In the genomic region with DNA sequence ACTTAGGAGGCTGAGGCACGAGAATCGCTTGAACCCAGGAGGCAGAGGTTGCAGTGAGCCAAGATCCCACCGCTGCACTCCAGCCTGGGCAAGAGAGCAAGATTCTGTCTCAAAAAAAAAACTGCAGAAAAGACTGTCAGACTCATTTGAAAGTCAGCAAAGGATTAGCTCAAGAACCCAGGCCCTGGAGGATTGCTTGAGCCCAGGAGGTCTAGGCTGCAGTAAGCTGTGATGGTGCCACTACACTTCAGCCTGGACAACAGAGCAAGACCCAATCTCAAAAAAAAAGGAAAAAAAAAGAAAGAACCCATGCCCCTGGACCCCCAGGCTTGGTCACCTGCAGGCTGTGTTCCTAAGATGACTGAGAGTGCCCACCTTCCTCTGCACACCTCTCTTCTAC, we compare ENCODE assay signal across 2 cellular contexts.
TF ChIP-seq lines count a peak whose summit lies in the region.

No MANE protein-coding gene starts in this region.

TF ChIP-seq in HEK293, 187 proteins besides CTCF, POLR2A, EP300 and RAD21:
- TF ChIP-seq ZNF121 (tag by site-specific recombination; IDR thresholded peaks at IDR 0.05): peak; percentile 93; the same call in 1 of the 2 replicates
- no peak for TF ChIP-seq ZBTB21 (tag by site-specific recombination; IDR thresholded peaks at IDR 0.05)

TF ChIP-seq in K562, 482 proteins besides CTCF, POLR2A, EP300 and RAD21:
- TF ChIP-seq ZC3H4 (CRISPR knock-in tag; IDR thresholded peaks at IDR 0.05; ENCODE audit: borderline replicate concordance) (no peak), ZFP30 (CRISPR knock-in tag; IDR thresholded peaks at IDR 0.05; ENCODE audit: borderline replicate concordance) (no peak), SNRNP70 (optimal IDR thresholded peaks at IDR 0.05; ENCODE audit: low read depth, low read length) (no peak), MBD2 (IDR thresholded peaks at IDR 0.05; ENCODE audit: borderline replicate concordance, low read depth) (no peak), CHD4 (IDR thresholded peaks at IDR 0.05; ENCODE audit: insufficient read depth, insufficient replicate concordance, low read depth, low read length, poor library complexity, severe bottlenecking) (no peak), EHMT2 (IDR thresholded peaks at IDR 0.05) (no peak), ZSCAN32 (CRISPR knock-in tag; IDR thresholded peaks at IDR 0.05) (no peak), ZNF121 (CRISPR knock-in tag; conservative IDR thresholded peaks at IDR 0.05) (peak; percentile 49), FOXA3 (CRISPR knock-in tag; conservative IDR thresholded peaks at IDR 0.05 in 1 of 2, IDR thresholded peaks at IDR 0.05 in 1 of 2) (no peak), ZNF764 (CRISPR knock-in tag; IDR thresholded peaks at IDR 0.05; ENCODE audit: low read depth) (no peak), BCOR (IDR thresholded peaks at IDR 0.05) (peak; percentile 38; the same call in 1 of the 2 replicates), ETV6 (IDR thresholded peaks at IDR 0.05; ENCODE audit: borderline replicate concordance in 1 of 2, low read depth in 2 of 2, low read length in 1 of 2) (no peak), ETV6 (CRISPR knock-in tag; IDR thresholded peaks at IDR 0.05; ENCODE audit: borderline replicate concordance) (no peak), ZNF212 (CRISPR knock-in tag; IDR thresholded peaks at IDR 0.05) (no peak)
- TF ChIP-seq, protein P1, sequence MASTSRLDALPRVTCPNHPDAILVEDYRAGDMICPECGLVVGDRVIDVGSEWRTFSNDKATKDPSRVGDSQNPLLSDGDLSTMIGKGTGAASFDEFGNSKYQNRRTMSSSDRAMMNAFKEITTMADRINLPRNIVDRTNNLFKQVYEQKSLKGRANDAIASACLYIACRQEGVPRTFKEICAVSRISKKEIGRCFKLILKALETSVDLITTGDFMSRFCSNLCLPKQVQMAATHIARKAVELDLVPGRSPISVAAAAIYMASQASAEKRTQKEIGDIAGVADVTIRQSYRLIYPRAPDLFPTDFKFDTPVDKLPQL (IDR thresholded peaks at IDR 0.05; ENCODE audit: extremely low read depth, insufficient read length): no peak
- TF ChIP-seq, protein P2, sequence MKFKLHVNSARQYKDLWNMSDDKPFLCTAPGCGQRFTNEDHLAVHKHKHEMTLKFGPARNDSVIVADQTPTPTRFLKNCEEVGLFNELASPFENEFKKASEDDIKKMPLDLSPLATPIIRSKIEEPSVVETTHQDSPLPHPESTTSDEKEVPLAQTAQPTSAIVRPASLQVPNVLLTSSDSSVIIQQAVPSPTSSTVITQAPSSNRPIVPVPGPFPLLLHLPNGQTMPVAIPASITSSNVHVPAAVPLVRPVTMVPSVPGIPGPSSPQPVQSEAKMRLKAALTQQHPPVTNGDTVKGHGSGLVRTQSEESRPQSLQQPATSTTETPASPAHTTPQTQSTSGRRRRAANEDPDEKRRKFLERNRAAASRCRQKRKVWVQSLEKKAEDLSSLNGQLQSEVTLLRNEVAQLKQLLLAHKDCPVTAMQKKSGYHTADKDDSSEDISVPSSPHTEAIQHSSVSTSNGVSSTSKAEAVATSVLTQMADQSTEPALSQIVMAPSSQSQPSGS (CRISPR knock-in tag; IDR thresholded peaks at IDR 0.05): no peak
